11 cellular contexts compared by ENCODE assay signal in genomic region chr1:225506727-225507126, GRCh38.
"Had no signal": no experiment of that assay in that cellular context is flagged by ENCODE, and none has a peak within 500 bp of the region (broad histone marks: within the 10 kb centered on the region; RNA-seq: fewer than 3 reads in every experiment).

No MANE protein-coding gene starts in this region.

- H3K9me3 ChIP-seq: esophagus muscularis mucosa had no signal

- H3K9me3 Mint-ChIP-seq: nephron; T-helper 2 cell treated with Interferon-gamma antibody and Interleukin-4, amounts not matched to agents 5 μg/mL and 100 μg/mL, for 36 hours had no signal

- H3K4me3 Mint-ChIP-seq: nephron; T-helper 2 cell treated with Interferon-gamma antibody and Interleukin-4, amounts not matched to agents 5 μg/mL and 100 μg/mL, for 36 hours had no signal

- H3K27ac ChIP-seq: esophagus muscularis mucosa had no signal

- H3K27ac Mint-ChIP-seq: nephron; T-helper 2 cell treated with Interferon-gamma antibody and Interleukin-4, amounts not matched to agents 5 μg/mL and 100 μg/mL, for 36 hours had no signal

- H3K4me3 ChIP-seq: esophagus muscularis mucosa had no signal

- DNase-seq: activated CD4-positive, alpha-beta T cell treated with anti-CD3 and anti-CD28 coated beads, Interleukin-2, amount 50 U/mL, for 1 hour; activated CD8-positive, alpha-beta memory T cell treated with anti-CD3 and anti-CD28 coated beads for 24 hours; activated naive CD4-positive, alpha-beta T cell; aorta; stimulated activated CD4-positive, alpha-beta T cell treated with anti-CD3 and anti-CD28 coated beads, Interleukin-15, amount 100 ng/mL, for 24 hours; stimulated activated CD4-positive, alpha-beta T cell treated with anti-CD3 and anti-CD28 coated beads, Interleukin-4, amount 100 ng/mL, for 1 hour; stimulated activated naive CD4-positive, alpha-beta T cell treated with Interleukin-2 at 50 U/mL for 16 hours; trophoblast cell had no signal

- H3K27me3 ChIP-seq: esophagus muscularis mucosa had no signal
